Comparison of ENCODE assay signal across 8 cellular contexts in the genomic region with DNA sequence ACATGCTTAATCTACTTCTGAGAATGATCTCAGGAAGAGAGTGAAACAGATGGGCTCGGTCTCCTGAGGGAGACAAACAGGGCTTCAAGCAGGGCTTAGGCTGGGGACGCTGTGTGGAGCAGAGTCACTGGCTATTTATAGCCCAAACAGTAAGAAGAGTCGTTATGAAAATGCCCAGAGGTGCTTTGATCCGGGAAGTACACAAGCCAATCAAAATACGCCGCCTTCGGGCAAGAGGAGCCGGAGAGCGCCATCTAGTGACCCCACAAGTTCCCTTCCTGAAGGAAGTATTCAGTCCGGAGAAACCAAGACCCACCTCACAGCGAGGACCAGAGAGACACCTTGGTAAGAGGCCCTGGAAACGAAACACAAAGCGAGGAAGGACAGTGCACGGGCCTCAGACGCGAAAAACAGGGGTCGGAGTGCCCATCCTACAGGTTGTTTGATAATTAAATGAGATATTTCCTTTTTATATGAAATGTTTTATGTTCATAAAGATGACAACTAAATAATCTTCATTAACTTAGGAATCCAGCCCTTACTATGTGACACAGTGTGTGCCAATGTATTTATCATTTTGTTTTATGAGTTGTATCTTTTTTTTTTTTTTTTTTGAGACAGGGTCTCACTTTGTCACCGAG. TPM values are rescaled to one million over a fixed set of nuclear protein-coding genes. Genes with fewer than 3 reads are reported as not detected.
DNase-seq lines count a peak whose midpoint lies in the region; ATAC-seq lines count a peak whose summit lies in the region.

No MANE protein-coding gene starts in this region.

- no peaks in the 10 kb centered on the region for H3K27me3 ChIP-seq in skeletal muscle satellite cell (ENCODE audit: control insufficient read depth, insufficient read depth, low read length)

- no peaks in the 10 kb centered on the region for H3K9me3 ChIP-seq in skeletal muscle satellite cell (replicated peaks; ENCODE audit: low read length)

- peak overlapping the region; percentile 63 for H3K4me2 ChIP-seq in skeletal muscle satellite cell (ENCODE audit: low read length)

- DNase-seq in A172 (ENCODE audit: low spot score): peak; percentile 94
- peak; percentile 92 to 94 for DNase-seq in NCI-H2081 (lab: John Stamatoyannopoulos, UW)
- peak; percentile 66 for DNase-seq in T-helper 9 cell
- DNase-seq in astrocyte of the hippocampus (ENCODE audit: low read depth, low spot score): peak; percentile 93
- DNase-seq in hypothalamus (lab: John Stamatoyannopoulos, UW): peak in 44 of 51 donors; percentile 4 to 81 (median 56)

- H3K4me3 ChIP-seq in skeletal muscle satellite cell (ENCODE audit: low read length): peak overlapping the region; percentile 55

- H3K9ac ChIP-seq in skeletal muscle satellite cell (ENCODE audit: low read depth, low read length): peak overlapping the region; percentile 66

- peaks cover 11% of the 10 kb centered on the region for H3K4me1 ChIP-seq in skeletal muscle satellite cell (ENCODE audit: control insufficient read depth, insufficient read depth, low read length)

- H3K36me3 ChIP-seq in skeletal muscle satellite cell (ENCODE audit: insufficient read depth, low read length): no peaks in the 10 kb centered on the region

- ATAC-seq in GM18517 (IDR thresholded peaks at IDR 0.05; ENCODE audit: unreplicated experiment) (peak; percentile 96), HG03039 (IDR thresholded peaks at IDR 0.05; ENCODE audit: unreplicated experiment) (peak; percentile 91)

RNA-seq across cellular contexts. Expression of a gene that starts 25.0 kb away (rescaled TPM):
- 102 and 118 TPM in 2 replicates for total RNA-seq in A172 (2014; rRNA removed; shearing (Covaris generic))
- total RNA-seq in skeletal muscle satellite cell (2012; rRNA removed): 32.4 and 38.4 TPM in 2 replicates

Comparison
In these comparisons a context has a peak if more than half of its experiments do, and no peak if none do; other contexts are left out.
1. Peak in every context shown above with its lines: DNase-seq, ATAC-seq and H3K4me3 ChIP-seq.